ENCODE assay signal across 8 cellular contexts in genomic region chr11:62601364-62602140, GRCh38. TPM values are rescaled to one million over a fixed set of nuclear protein-coding genes. Genes with fewer than 3 reads are reported as not detected.
DNase-seq lines count a peak whose midpoint lies in the region; ATAC-seq, FAIRE-seq and TF ChIP-seq lines count a peak whose summit lies in the region.

TSS of gene MTA2 (minus strand) at chr11:62601865. CDS start at chr11:62601450, 415 bp downstream.

- H3K27ac ChIP-seq in C4-2B, result peak within 1 kb of the TSS; percentile 100
- H3K27ac ChIP-seq in HepG2 (ENCODE audit: extremely low read length, insufficient read depth, low read length), result peak within 1 kb of the TSS; percentile 88

- no peak within 1 kb of the TSS for H2AFZ ChIP-seq in HepG2 (ENCODE audit: low read length)

- in situ Hi-C loops in HepG2 (cut with HindIII; ENCODE audit: extremely low pct_ligation_motif_present, low pct_unique_long_range_greater_than_20kb), result no loop called here

- no peaks in the 10 kb centered on the region for H3K9me3 ChIP-seq in HepG2 (ENCODE audit: low read length)

- no peaks in the 10 kb centered on the region for H3K9me3 Mint-ChIP-seq in dendritic cell treated with granulocyte-macrophage colony-stimulating factor and Interleukin-4, amounts not matched to agents 40 ng/mL and 50 ng/mL, for 4 days

- no peak for TF ChIP-seq EP300 in HepG2 (IDR thresholded peaks at IDR 0.05; ENCODE audit: low read depth in 2 of 2, low read length in 2 of 2)
- no peak for TF ChIP-seq EP300 in HepG2 (CRISPR knock-in tag; IDR thresholded peaks at IDR 0.05; ENCODE audit: borderline replicate concordance)

- H3K27me3 ChIP-seq in HepG2 (ENCODE audit: control insufficient read depth in 1 of 2, insufficient read depth in 2 of 2, low read length in 2 of 2), result no peaks in the 10 kb centered on the region; a peak in 1 of 5 replicates

- H3K27ac Mint-ChIP-seq in dendritic cell treated with granulocyte-macrophage colony-stimulating factor and Interleukin-4, amounts not matched to agents 40 ng/mL and 50 ng/mL, for 4 days, result peak within 1 kb of the TSS; percentile 90

- peaks cover 42% of the 10 kb centered on the region for H3K4me1 ChIP-seq in HepG2 (ENCODE audit: insufficient read depth, low read length)

- H3K79me2 ChIP-seq in HepG2 (ENCODE audit: insufficient read depth, low read length), result peaks cover 33% of the 10 kb centered on the region

- CTCF ChIA-PET in HepG2 (lab: Yijun Ruan, JAX; ENCODE audit: low intra/inter-chr PET ratio, low total read pairs), result no interaction called here

- H3K36me3 ChIP-seq in HepG2 (replicated peaks in 1 of 2; ENCODE audit: control insufficient read depth in 1 of 2, insufficient read depth in 2 of 2, low read length in 2 of 2), result peaks cover 10 to 21% of the 10 kb centered on the region in 2 experiments; a peak in 4 of 5 replicates

- TF ChIP-seq POLR2A in HepG2 (IDR thresholded peaks at IDR 0.05; ENCODE audit: insufficient read depth in 1 of 2, low read depth in 2 of 2, low read length in 2 of 2), result peak in 1 of 2 experiments; percentile 72; a peak in 2 of 4 replicates

- intact Hi-C loops in dendritic cell treated with granulocyte-macrophage colony-stimulating factor and Interleukin-4, amounts not matched to agents 40 ng/mL and 50 ng/mL, for 4 days (cut with micrococcal nuclease), result loop anchor here (1.0 kb wide), 1 partner anchor 45 kb away; the partner anchor contains the start of gene GANAB
- intact Hi-C loops in HepG2 (cut with micrococcal nuclease; ENCODE audit: unreplicated experiment), result no loop called here

- peaks cover 97% of the 10 kb centered on the region for H3K36me3 Mint-ChIP-seq in dendritic cell treated with granulocyte-macrophage colony-stimulating factor and Interleukin-4, amounts not matched to agents 40 ng/mL and 50 ng/mL, for 4 days (ENCODE audit: low read depth)

- peak; percentile 76 for ATAC-seq in GM19395 (IDR thresholded peaks at IDR 0.05; ENCODE audit: unreplicated experiment)
- ATAC-seq in HG03565 (IDR thresholded peaks at IDR 0.05; ENCODE audit: unreplicated experiment), result peak; percentile 64
- ATAC-seq in HepG2, result peak; percentile 93

- no peak for TF ChIP-seq RAD21 in HepG2 (CRISPR knock-in tag; IDR thresholded peaks at IDR 0.05)

- no peaks in the 10 kb centered on the region for H4K20me1 ChIP-seq in HepG2 (ENCODE audit: insufficient read depth, low read length)

- peak; percentile 99 for DNase-seq in NCI-H774 (lab: John Stamatoyannopoulos, UW)
- DNase-seq in activated CD4-positive, alpha-beta T cell treated with anti-CD3 and anti-CD28 coated beads, Interleukin-2, amount 50 U/mL, for 4 hours, result peak; percentile 99
- peak; percentile 94 for DNase-seq in HepG2 (ENCODE audit: low spot score)
- DNase-seq in stimulated activated CD4-positive, alpha-beta T cell treated with anti-CD3 and anti-CD28 coated beads, Interleukin-4, amount 100 ng/mL, for 1 hour, result peak; percentile 99

- no peaks in the 10 kb centered on the region for H3K27me3 Mint-ChIP-seq in dendritic cell treated with granulocyte-macrophage colony-stimulating factor and Interleukin-4, amounts not matched to agents 40 ng/mL and 50 ng/mL, for 4 days

- BruUV-seq in HepG2 (replicated peaks; lab: Mats Ljungman, UMichigan), result TSS peak; percentile 80

- peaks cover 72% of the 10 kb centered on the region for H3K4me1 Mint-ChIP-seq in dendritic cell treated with granulocyte-macrophage colony-stimulating factor and Interleukin-4, amounts not matched to agents 40 ng/mL and 50 ng/mL, for 4 days (ENCODE audit: low read depth)

- H3K4me3 Mint-ChIP-seq in dendritic cell treated with granulocyte-macrophage colony-stimulating factor and Interleukin-4, amounts not matched to agents 40 ng/mL and 50 ng/mL, for 4 days, result peak within 1 kb of the TSS; percentile 85

- peak within 1 kb of the TSS; percentile 99 for H3K9ac ChIP-seq in HepG2 (ENCODE audit: insufficient read depth, low read depth, low read length)

- POLR2A ChIA-PET in HepG2 (lab: Yijun Ruan, JAX), result interaction anchor here (0.7 to 3.8 kb wide), 23 partner anchors 10 to 280 kb away, joined by 3 to 137 read pairs (median 6); partner anchors contain the start of genes AHNAK, B3GAT3, C11orf98 and CSKMT

- peak within 1 kb of the TSS; percentile 91 to 94 (median 94) for H3K4me3 ChIP-seq in HepG2 (replicated peaks in 1 of 3; ENCODE audit: insufficient read depth in 1 of 3, low read depth in 2 of 3, low read length in 3 of 3)

- H3K4me2 ChIP-seq in HepG2 (ENCODE audit: low read depth, low read length), result peak within 1 kb of the TSS; percentile 97

- peak; percentile 81 for FAIRE-seq in HepG2 (lab: Jason Lieb, UNC)

- WGBS in HepG2 (ENCODE audit: low lambda C conversion rate), result under 1% methylated on average over 14 of the region's 83 CpGs

- no peak for TF ChIP-seq CTCF in C4-2B (conservative IDR thresholded peaks at IDR 0.05)
- 0 out of 2 replicates have a peak, but pooled peaks have one; percentile 2 for TF ChIP-seq CTCF in HepG2 (CRISPR knock-in tag; IDR thresholded peaks at IDR 0.05)

TF ChIP-seq in HepG2, 621 proteins besides CTCF, POLR2A, EP300 and RAD21 (continues in another document):
- TF ChIP-seq CHD2 (IDR thresholded peaks at IDR 0.05; ENCODE audit: low read depth, low read length), result no peak
- no peak for TF ChIP-seq PTBP1 (IDR thresholded peaks at IDR 0.05; ENCODE audit: low read depth, low read length, poor library complexity, severe bottlenecking)
- peak; percentile 89 for TF ChIP-seq ZNF446 (CRISPR knock-in tag; IDR thresholded peaks at IDR 0.05)
- no peak for TF ChIP-seq KDM6A (CRISPR knock-in tag; IDR thresholded peaks at IDR 0.05; ENCODE audit: low read depth)
- TF ChIP-seq RBFOX2 (IDR thresholded peaks at IDR 0.05; ENCODE audit: low read depth, low read length), result peak; percentile 91
- 0 out of 2 replicates have a peak, but pooled peaks have one; percentile 34 for TF ChIP-seq ZBTB10 (CRISPR knock-in tag; IDR thresholded peaks at IDR 0.05; ENCODE audit: borderline replicate concordance)
- TF ChIP-seq FOXA1 (IDR thresholded peaks at IDR 0.05), result no peak
- TF ChIP-seq FOXA1 (CRISPR knock-in tag; IDR thresholded peaks at IDR 0.05), result no peak
- TF ChIP-seq ZNF350 (CRISPR knock-in tag; IDR thresholded peaks at IDR 0.05; ENCODE audit: borderline replicate concordance, low read depth), result 0 out of 2 replicates have a peak, but pooled peaks have one; percentile 13
- TF ChIP-seq TRIM24 (CRISPR knock-in tag; IDR thresholded peaks at IDR 0.05), result no peak

RNA-seq across cellular contexts. Expression of gene MTA2, which starts in this region (rescaled TPM):
- 58.1 and 70.0 TPM in 2 replicates for total RNA-seq in HepG2 (2016; rRNA removed; fragmentation: Illumina TruSeq; extraction: Trizol)
- total RNA-seq in HepG2 (2016; cell fraction: cytosol; rRNA removed; fragmentation: Illumina TruSeq; extraction: Trizol; ENCODE audit: low read depth), result 7.1 and 9.5 TPM in 2 replicates
- 50.7 and 71.8 TPM in 2 replicates for total RNA-seq in HepG2 (2016; cell fraction: insoluble cytoplasmic fraction; rRNA removed; fragmentation: Illumina TruSeq; extraction: Trizol)
- 25.5 and 28.8 TPM in 2 replicates for total RNA-seq in HepG2 (2016; cell fraction: membrane; rRNA removed; fragmentation: Illumina TruSeq; extraction: Trizol)
- total RNA-seq in HepG2 (2016; cell fraction: nucleus; rRNA removed; fragmentation: Illumina TruSeq; extraction: Trizol), result 47.0 and 57.9 TPM in 2 replicates
- polyA plus RNA-seq in HepG2 (2011; rRNA removed), result 14.0 and 16.8 TPM in 2 replicates
- polyA plus RNA-seq in HepG2 (2011; cell fraction: cytosol; rRNA removed), result 9.2 and 10.6 TPM in 2 replicates
- 53.6 and 67.6 TPM in 2 replicates for polyA plus RNA-seq in HepG2 (2011; cell fraction: nucleus; rRNA removed)
- polyA plus RNA-seq in HepG2 (2012), result 30.7 and 30.9 TPM in 2 replicates
- 4.0 and 4.5 TPM in 2 replicates for polyA plus RNA-seq in HepG2 (2016; cell fraction: cytosol; fragmentation: Illumina TruSeq; extraction: Trizol; ENCODE audit: low read depth)
- polyA plus RNA-seq in HepG2 (2016; cell fraction: insoluble cytoplasmic fraction; fragmentation: Illumina TruSeq; extraction: Trizol; ENCODE audit: low read depth), result 47.2 and 53.8 TPM in 2 replicates
- polyA plus RNA-seq in HepG2 (2016; cell fraction: membrane; fragmentation: Illumina TruSeq; extraction: Trizol; ENCODE audit: low read depth), result 12.6 and 14.0 TPM in 2 replicates
- polyA plus RNA-seq in HepG2 (2016; cell fraction: nucleus; fragmentation: Illumina TruSeq; extraction: Trizol; ENCODE audit: insufficient read depth, low read depth), result 121 and 126 TPM in 2 replicates
- polyA minus RNA-seq in HepG2 (2011; rRNA and poly(A)+ RNA removed; ENCODE audit: low replicate concordance), result 21.5 and 102 TPM in 2 replicates
- 11.9 and 14.7 TPM in 2 replicates for polyA minus RNA-seq in HepG2 (2011; cell fraction: cytosol; rRNA and poly(A)+ RNA removed)
- polyA minus RNA-seq in HepG2 (2011; cell fraction: nucleus; rRNA and poly(A)+ RNA removed), result 37.2 and 50.7 TPM in 2 replicates

Comparison
In these comparisons a context has a peak if more than half of its experiments do, and no peak if none do; other contexts are left out.
1. Peak in every context shown above with its lines: DNase-seq, ATAC-seq, H3K4me3 ChIP-seq and H3K27ac ChIP-seq.